ENCODE assay signal across 21 cellular contexts in the genomic region with DNA sequence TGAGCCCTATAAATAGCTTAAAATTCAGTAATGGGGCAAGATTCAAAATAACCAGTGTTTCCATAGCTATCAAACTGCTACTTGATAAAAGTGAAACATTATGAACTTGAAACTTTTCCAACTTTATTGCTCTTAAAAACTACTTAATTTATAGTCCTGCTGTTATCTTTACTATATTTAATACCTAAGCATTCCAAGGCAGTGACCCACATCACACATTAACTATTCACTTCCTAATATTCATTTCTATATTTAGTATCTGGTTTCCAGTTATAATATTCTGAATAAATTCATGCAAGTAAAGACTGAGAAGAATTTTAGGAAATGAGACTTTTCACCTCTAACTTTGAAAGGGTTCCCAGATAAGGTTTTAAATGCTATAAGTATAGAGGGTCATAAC.
A peak's percentile ranks its signal among the peaks of the same experiment; 100 is the strongest.
DNase-seq lines count a peak whose midpoint lies in the region; ATAC-seq, FAIRE-seq and TF ChIP-seq lines count a peak whose summit lies in the region.
"Had no signal": no experiment of that assay in that cellular context is flagged by ENCODE, and none has a peak within 500 bp of the region (broad histone marks: within the 10 kb centered on the region; RNA-seq: fewer than 3 reads in every experiment).

No MANE protein-coding gene starts in this region.

- intact Hi-C loops in kidney (cut with DNase I) = no loop called here

- H3K27ac Mint-ChIP-seq in stimulated activated naive CD8-positive, alpha-beta T cell treated with anti-CD3 and anti-CD28 coated beads, Interleukin-15, amount 100 ng/mL, for 72 hours = no peak overlapping the region
- H3K27ac Mint-ChIP-seq: natural killer cell; T-helper 2 cell treated with Interferon-gamma antibody and Interleukin-4, amounts not matched to agents 5 μg/mL and 100 μg/mL, for 36 hours had no signal

- FAIRE-seq in G401.6 (lab: Jason Lieb, UNC) = peak; percentile 6
- FAIRE-seq in kidney (lab: Jason Lieb, UNC) = peak; percentile 75
- peak; percentile 93 for FAIRE-seq in small intestine (lab: Jason Lieb, UNC)

- TF ChIP-seq CTCF in kidney (IDR thresholded peaks at IDR 0.05; ENCODE audit: borderline replicate concordance, extremely low read depth, insufficient read depth) = no peak

- H3K9me3 Mint-ChIP-seq in stimulated activated naive CD8-positive, alpha-beta T cell treated with anti-CD3 and anti-CD28 coated beads, Interleukin-15, amount 100 ng/mL, for 72 hours = no peaks in the 10 kb centered on the region
- H3K9me3 Mint-ChIP-seq: natural killer cell; T-helper 2 cell treated with Interferon-gamma antibody and Interleukin-4, amounts not matched to agents 5 μg/mL and 100 μg/mL, for 36 hours had no signal

- peaks cover 24% of the 10 kb centered on the region for H3K27me3 Mint-ChIP-seq in stimulated activated naive CD8-positive, alpha-beta T cell treated with anti-CD3 and anti-CD28 coated beads, Interleukin-15, amount 100 ng/mL, for 72 hours

- H3K36me3 ChIP-seq in SK-N-MC (ENCODE audit: insufficient read depth, low read length) = no peaks in the 10 kb centered on the region
- H3K36me3 ChIP-seq in kidney (ENCODE audit: control insufficient read depth in 1 of 2, insufficient read depth in 2 of 2, low read length in 2 of 2) = no peaks in the 10 kb centered on the region
- H3K36me3 ChIP-seq in small intestine (ENCODE audit: control insufficient read depth in 2 of 2, insufficient read depth in 2 of 2, low read length in 2 of 2) = peaks cover 0 to 2% of the 10 kb centered on the region in 2 donors
- H3K36me3 ChIP-seq: prostate gland had no signal

- H3K9me3 ChIP-seq in SK-N-MC (ENCODE audit: low read depth, low read length) = no peaks in the 10 kb centered on the region
- H3K9me3 ChIP-seq in kidney (ENCODE audit: control insufficient read depth in 1 of 2, low read length in 2 of 2) = no peaks in the 10 kb centered on the region
- H3K9me3 ChIP-seq in small intestine (ENCODE audit: control insufficient read depth, low read depth) = no peaks in the 10 kb centered on the region
- H3K9me3 ChIP-seq: prostate gland, SJCRH30 had no signal

- H3K4me3 ChIP-seq in SK-N-MC (peak overlapping the region; percentile 17), kidney (ENCODE audit: low read length in 2 of 2) (peak overlapping the region in 1 of 2 donors; percentile 52), small intestine (ENCODE audit: low read depth in 1 of 2, low read length in 2 of 2) (peak overlapping the region in 1 of 2 donors; percentile 7)
- H3K4me3 ChIP-seq: lung, prostate gland, SJCRH30 had no signal

- H3K9ac ChIP-seq in SK-N-MC (ENCODE audit: insufficient read length) (no peak overlapping the region), kidney (ENCODE audit: low read length in 2 of 2) (no peak overlapping the region)

- H3K4me1 Mint-ChIP-seq in stimulated activated naive CD8-positive, alpha-beta T cell treated with anti-CD3 and anti-CD28 coated beads, Interleukin-15, amount 100 ng/mL, for 72 hours = no peaks in the 10 kb centered on the region
- H3K4me1 Mint-ChIP-seq: natural killer cell had no signal

- peaks cover 3 to 31% of the 10 kb centered on the region in 2 donors for H3K4me1 ChIP-seq in kidney (ENCODE audit: control insufficient read depth in 1 of 2, insufficient read depth in 1 of 2, low read depth in 1 of 2, low read length in 2 of 2)
- no peaks in the 10 kb centered on the region for H3K4me1 ChIP-seq in small intestine (ENCODE audit: control insufficient read depth in 2 of 2, insufficient read depth in 1 of 2, low read depth in 1 of 2, low read length in 1 of 2)
- H3K4me1 ChIP-seq: prostate gland had no signal

- H3K27ac ChIP-seq in SK-N-MC (peak overlapping the region; percentile 16; the same call in 1 of the 2 replicates), kidney (ENCODE audit: low read depth in 2 of 2, low read length in 2 of 2) (peak overlapping the region in 1 of 2 donors; percentile 52), small intestine (ENCODE audit: low read depth in 1 of 2, low read length in 1 of 2) (no peak overlapping the region)
- H3K27ac ChIP-seq: foreskin keratinocyte, SJCRH30 had no signal

- H3K27me3 ChIP-seq in small intestine (ENCODE audit: control insufficient read depth in 2 of 2, insufficient read depth in 2 of 2, low read length in 2 of 2) = no peaks in the 10 kb centered on the region
- H3K27me3 ChIP-seq: foreskin keratinocyte, SJCRH30 had no signal

- H3K4me3 Mint-ChIP-seq in stimulated activated naive CD8-positive, alpha-beta T cell treated with anti-CD3 and anti-CD28 coated beads, Interleukin-15, amount 100 ng/mL, for 72 hours = no peak overlapping the region
- H3K4me3 Mint-ChIP-seq: natural killer cell; T-helper 2 cell treated with Interferon-gamma antibody and Interleukin-4, amounts not matched to agents 5 μg/mL and 100 μg/mL, for 36 hours had no signal

- DNase-seq in SK-N-MC (ENCODE audit: low read depth, low spot score) (no peak), kidney (no peak), small intestine (peak; percentile 44), amygdala (lab: John Stamatoyannopoulos, UW) (no peak)
- no peak for DNase-seq in stimulated activated naive CD8-positive, alpha-beta T cell treated with anti-CD3 and anti-CD28 coated beads, Interleukin-15, amount 100 ng/mL, for 72 hours
- DNase-seq in activated CD4-positive, CD25-positive, alpha-beta regulatory T cell treated with anti-CD3 and anti-CD28 coated beads, Interleukin-2, amount 50 U/mL, for 72 hours = no peak
- DNase-seq: activated effector memory CD4-positive, alpha-beta T cell treated with Interleukin-2 at 50 U/mL for 16 hours; anterior cingulate cortex; EL; foreskin keratinocyte; natural killer cell; NCI-H187; NCI-H446; SJCRH30; stimulated activated naive CD8-positive, alpha-beta T cell treated with anti-CD3 and anti-CD28 coated beads, Interleukin-15, Interleukin-2, amounts not matched to agents 100 U/mL and 50 U/mL, for 24 hours had no signal

- no peak for ATAC-seq in stimulated activated naive CD8-positive, alpha-beta T cell treated with anti-CD3 and anti-CD28 coated beads, Interleukin-15, amount 100 ng/mL, for 72 hours
- ATAC-seq in GM21576 (IDR thresholded peaks at IDR 0.05; ENCODE audit: unreplicated experiment) = no peak
- ATAC-seq: activated CD4-positive, CD25-positive, alpha-beta regulatory T cell treated with anti-CD3 and anti-CD28 coated beads, Interleukin-2, amount 50 U/mL, for 24 hours; foreskin keratinocyte; natural killer cell; stimulated activated naive CD8-positive, alpha-beta T cell treated with anti-CD3 and anti-CD28 coated beads, Interleukin-15, Interleukin-2, amounts not matched to agents 100 U/mL and 50 U/mL, for 24 hours had no signal
